Comparison of ENCODE assay signal across 11 cellular contexts in the genomic region with DNA sequence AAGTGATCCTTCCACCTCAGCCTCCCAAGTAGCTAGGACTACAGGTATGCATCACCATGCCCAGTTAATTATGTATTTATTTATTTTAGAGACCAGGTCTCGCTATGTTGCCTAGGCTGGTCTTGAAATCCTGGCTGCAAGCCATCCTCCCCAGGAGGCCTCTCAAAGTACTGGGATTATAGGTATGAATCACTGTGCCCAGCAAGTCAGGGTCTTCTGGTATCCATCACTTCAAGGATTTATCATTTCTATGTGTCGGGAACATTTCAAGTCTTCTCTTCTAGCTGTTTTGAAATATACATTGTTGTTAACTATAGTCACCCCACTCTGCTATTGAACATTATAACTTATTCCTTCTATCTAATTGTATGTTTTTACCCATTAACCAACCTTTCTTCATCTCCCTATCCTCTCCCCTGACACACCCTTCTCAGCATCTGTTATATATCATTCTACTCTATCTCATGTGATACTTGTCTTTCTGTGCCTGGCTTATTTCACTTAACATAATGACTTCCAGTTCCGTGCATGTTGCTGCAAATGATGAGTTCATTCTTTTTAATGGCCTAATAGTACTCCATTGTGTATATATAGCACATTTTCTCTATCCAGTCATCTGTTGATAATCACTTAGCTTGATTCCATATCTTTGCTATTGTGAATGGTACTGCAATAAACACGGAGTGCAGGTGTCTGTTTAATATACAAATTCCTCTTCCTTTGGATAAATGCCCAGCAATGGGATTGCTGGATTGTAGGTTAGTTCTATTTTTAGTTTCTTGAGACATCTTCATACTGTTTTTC. TPM values are rescaled to one million over a fixed set of nuclear protein-coding genes. Genes with fewer than 3 reads are reported as not detected.
DNase-seq lines count a peak whose midpoint lies in the region; ATAC-seq and TF ChIP-seq lines count a peak whose summit lies in the region.
"Had no signal": no experiment of that assay in that cellular context is flagged by ENCODE, and none has a peak within 500 bp of the region (broad histone marks: within the 10 kb centered on the region; RNA-seq: fewer than 3 reads in every experiment).

No MANE protein-coding gene starts in this region.

- ATAC-seq in mucosa of descending colon: no peak
- ATAC-seq in HG03442 (IDR thresholded peaks at IDR 0.05; ENCODE audit: unreplicated experiment): no peak

- in situ Hi-C loops in mammary epithelial cell (cut with MboI; ENCODE audit: low sequenced_read_pairs in 2 of 2): loop anchor here (5.0 to 25.0 kb wide), 2 partner anchors 200 to 1045 kb away; a partner anchor contains a TSS

- no peak overlapping the region for H3K9ac ChIP-seq in mammary epithelial cell (ENCODE audit: insufficient read depth, low read length)

- dilution Hi-C loops in mammary epithelial cell (cut with HindIII; ENCODE audit: low sequenced_read_pairs): loop anchor here (5.0 to 25.0 kb wide), 2 partner anchors 100 to 195 kb away; no protein-coding TSS in a partner anchor

- peak; percentile 1 for DNase-seq in ELF-1 (ENCODE audit: low read depth, low spot score)
- DNase-seq in MG63: peak; percentile 83
- DNase-seq in mammary epithelial cell: peak; percentile 39
- DNase-seq in renal cortical epithelial cell (ENCODE audit: low read depth): peak; percentile 60
- DNase-seq in mucosa of descending colon: no peak
- DNase-seq in esophagus muscularis mucosa (ENCODE audit: extremely low spot score): no peak
- DNase-seq: activated naive CD4-positive, alpha-beta T cell treated with anti-CD3 and anti-CD28 coated beads, Interleukin-2, amount 50 U/mL, for 16 hours; spleen had no signal

- H3K27me3 ChIP-seq in MG63 (no peaks in the 10 kb centered on the region), mammary epithelial cell (ENCODE audit: insufficient read depth, low read length) (no peaks in the 10 kb centered on the region), esophagus muscularis mucosa (no peaks in the 10 kb centered on the region)
- H3K27me3 ChIP-seq: spleen, thyroid gland had no signal

- no peak overlapping the region for H3K4me3 ChIP-seq in MG63
- no peak overlapping the region for H3K4me3 ChIP-seq in mammary epithelial cell (replicated peaks in 1 of 3; ENCODE audit: insufficient read depth in 1 of 3, low read depth in 2 of 3, low read length in 3 of 3)
- H3K4me3 ChIP-seq in mucosa of descending colon: no peak overlapping the region
- no peak overlapping the region for H3K4me3 ChIP-seq in esophagus muscularis mucosa
- H3K4me3 ChIP-seq: GM23338, spleen, thyroid gland had no signal

- TF ChIP-seq POLR2A in esophagus muscularis mucosa (IDR thresholded peaks at IDR 0.05; ENCODE audit: low read depth): no peak

- H3K27ac ChIP-seq in mammary epithelial cell (ENCODE audit: insufficient read depth, low read depth, low read length) (no peak overlapping the region), esophagus muscularis mucosa (replicated peaks in 1 of 4) (no peak overlapping the region)
- H3K27ac ChIP-seq: spleen, thyroid gland had no signal

- CTCF ChIA-PET in mammary epithelial cell (lab: Charles Lee; ENCODE audit: low non-redundant PET): interaction anchor here (0.5 to 0.6 kb wide), 3 partner anchors 100 to 749 kb away, joined by 3 to 5 read pairs (median 3); no protein-coding TSS in a partner anchor

- intact Hi-C loops in mammary epithelial cell (cut with micrococcal nuclease) (loop anchor here (1.0 to 5.0 kb wide), 5 partner anchors 101 to 1056 kb away; no protein-coding TSS in a partner anchor), mucosa of descending colon (cut with DNase I, micrococcal nuclease) (loop anchor here (5.0 kb wide), 1 partner anchor 200 kb away; no protein-coding TSS in a partner anchor), esophagus muscularis mucosa (cut with DNase I) (loop anchor here (1.0 to 5.0 kb wide), 2 partner anchors 35 to 201 kb away; a partner anchor contains a TSS)

- H3K79me2 ChIP-seq in mammary epithelial cell (ENCODE audit: insufficient read depth, low read length): no peaks in the 10 kb centered on the region

- H4K20me1 ChIP-seq in mammary epithelial cell (ENCODE audit: insufficient read depth, low read length): no peaks in the 10 kb centered on the region

- BruUV-seq in mammary epithelial cell (replicated peaks; lab: Mats Ljungman, UMichigan): no TSS peak

- H3K9me3 ChIP-seq in MG63: no peaks in the 10 kb centered on the region
- H3K9me3 ChIP-seq in mammary epithelial cell (replicated peaks; ENCODE audit: insufficient read depth, low read length): no peaks in the 10 kb centered on the region
- no peaks in the 10 kb centered on the region for H3K9me3 ChIP-seq in mucosa of descending colon
- no peaks in the 10 kb centered on the region for H3K9me3 ChIP-seq in esophagus muscularis mucosa
- H3K9me3 ChIP-seq: spleen, thyroid gland had no signal

- no peak overlapping the region for H2AFZ ChIP-seq in mammary epithelial cell (ENCODE audit: low read depth, low read length)
- H2AFZ ChIP-seq: GM23338 had no signal

- H3K36me3 ChIP-seq in MG63 (no peaks in the 10 kb centered on the region), mammary epithelial cell (ENCODE audit: insufficient read depth, low read length) (no peaks in the 10 kb centered on the region), mucosa of descending colon (ENCODE audit: low read depth) (no peaks in the 10 kb centered on the region), esophagus muscularis mucosa (no peaks in the 10 kb centered on the region)
- H3K36me3 ChIP-seq: spleen, thyroid gland had no signal

- no peak overlapping the region for H3K4me2 ChIP-seq in mammary epithelial cell (ENCODE audit: insufficient read depth, low read depth, low read length)
- H3K4me2 ChIP-seq: GM23338 had no signal

- no peak for TF ChIP-seq CTCF in mammary epithelial cell (conservative IDR thresholded peaks at IDR 0.05 in 1 of 2, IDR thresholded peaks at IDR 0.05 in 1 of 2; ENCODE audit: extremely low read depth in 1 of 2, insufficient read depth in 1 of 2, low read depth in 1 of 2, low read length in 2 of 2)
- TF ChIP-seq CTCF in mucosa of descending colon (IDR thresholded peaks at IDR 0.05): no peak
- TF ChIP-seq CTCF in esophagus muscularis mucosa (IDR thresholded peaks at IDR 0.05): no peak

- TF ChIP-seq EP300 in esophagus muscularis mucosa (IDR thresholded peaks at IDR 0.05): no peak

- H3K4me1 ChIP-seq in mammary epithelial cell (ENCODE audit: insufficient read depth, low read length): peaks cover 7% of the 10 kb centered on the region
- H3K4me1 ChIP-seq in mucosa of descending colon (ENCODE audit: low read depth): no peaks in the 10 kb centered on the region
- peaks cover 0 to 7% (median 6%) of the 10 kb centered on the region in 4 donors for H3K4me1 ChIP-seq in esophagus muscularis mucosa

- 69% methylated on average over 4 of the region's 4 CpGs for WGBS in mammary epithelial cell (ENCODE audit: low coverage, missing lambda C conversion rate)
- WGBS in esophagus muscularis mucosa: 39% methylated on average over 4 of the region's 4 CpGs

RNA-seq across cellular contexts. Expression of a gene that starts 26.4 kb away (rescaled TPM):
- 13.1 and 21.2 TPM in 2 replicates for total RNA-seq in MG63 (2014; rRNA removed; shearing (Covaris generic); ENCODE audit: low replicate concordance)
- total RNA-seq in mammary epithelial cell (10 to 100 TPM; 38.7 to 41.5 TPM), renal cortical epithelial cell (22.2 and 24.0 TPM in 2 replicates), mucosa of descending colon (10 to 100 TPM; 11.9 to 15.0 (median 13.5) TPM), esophagus muscularis mucosa (10 to 100 TPM in 2 of 4 donors, 1 to 10 TPM in 2; 7.0 to 18.1 (median 11.9) TPM)
- polyA plus RNA-seq in mammary epithelial cell: 15.7 TPM
- 19.2 TPM for polyA minus RNA-seq in mammary epithelial cell

RNA-seq across cellular contexts. Expression of a gene that starts 26.5 kb away (rescaled TPM):
- total RNA-seq in MG63 (2014; rRNA removed; shearing (Covaris generic); ENCODE audit: low replicate concordance): 9.4 and 22.2 TPM in 2 replicates
- total RNA-seq in mammary epithelial cell (10 to 100 TPM; 17.5 to 25.3 TPM), renal cortical epithelial cell (19.0 and 21.0 TPM in 2 replicates), mucosa of descending colon (10 to 100 TPM; 20.8 to 23.8 (median 23.1) TPM), esophagus muscularis mucosa (10 to 100 TPM; 18.1 to 28.2 (median 23.0) TPM)
- 6.3 TPM for polyA plus RNA-seq in mammary epithelial cell
- polyA minus RNA-seq in mammary epithelial cell: 2.4 TPM

RNA-seq across cellular contexts. Expression of a gene that starts 34.1 kb away (rescaled TPM):
- total RNA-seq in MG63 (2014; rRNA removed; shearing (Covaris generic); ENCODE audit: low replicate concordance): 7.6 and 8.0 TPM in 2 replicates
- total RNA-seq in mammary epithelial cell: 10 to 100 TPM; 74.0 to 96.1 TPM
- 7.5 TPM for polyA plus RNA-seq in mammary epithelial cell
- 49.6 TPM for polyA minus RNA-seq in mammary epithelial cell
- total RNA-seq in renal cortical epithelial cell: 74.5 and 112 TPM in 2 replicates
- total RNA-seq in mucosa of descending colon: 10 to 100 TPM in 2 of 3 donors, 1 to 10 TPM in 1; 5.4 to 21.7 (median 11.6) TPM
- total RNA-seq in esophagus muscularis mucosa: 10 to 100 TPM; 12.7 to 31.2 (median 19.2) TPM

Comparison
In these comparisons a context has a peak if more than half of its experiments do, and no peak if none do; other contexts are left out.
1. DNase-seq: peak in ELF-1 (single experiment), MG63 (single experiment), mammary epithelial cell (single experiment) and renal cortical epithelial cell (single experiment); none in mucosa of descending colon (0 of 3) and esophagus muscularis mucosa (single experiment).